ENCODE assay signal across 10 cellular contexts in genomic region chr1:150283260-150283659, GRCh38. TPM values are rescaled to one million over a fixed set of nuclear protein-coding genes. Genes with fewer than 3 reads are reported as not detected.
DNase-seq lines count a peak whose midpoint lies in the region; ATAC-seq and TF ChIP-seq lines count a peak whose summit lies in the region.
"Had no signal": no experiment of that assay in that cellular context is flagged by ENCODE, and none has a peak within 500 bp of the region (broad histone marks: within the 10 kb centered on the region; RNA-seq: fewer than 3 reads in every experiment).

No MANE protein-coding gene starts in this region.

- no peak overlapping the region for H3K9ac ChIP-seq in rectal smooth muscle tissue (ENCODE audit: low read length)

- 0 out of 2 replicates have a peak, but pooled peaks cover 4% of the 10 kb centered on the region for H3K4me1 ChIP-seq in Panc1 (ENCODE audit: control insufficient read depth, insufficient read depth, low read length)
- peaks cover 10% of the 10 kb centered on the region for H3K4me1 ChIP-seq in rectal smooth muscle tissue (ENCODE audit: control insufficient read depth, insufficient read depth, low read length)

- TF ChIP-seq CTCF in Calu3 (IDR thresholded peaks at IDR 0.05; ENCODE audit: unreplicated experiment) (no peak), Panc1 (IDR thresholded peaks at IDR 0.05) (no peak), fibroblast of the aortic adventitia (IDR thresholded peaks at IDR 0.05; ENCODE audit: insufficient read depth, low read length) (no peak)

- H3K4me3 Mint-ChIP-seq in Calu3 (ENCODE audit: low read depth, unreplicated experiment) = peak overlapping the region; percentile 17

- DNase-seq in Calu3 (no peak), Panc1 (ENCODE audit: low read depth, low spot score) (no peak), fibroblast of the aortic adventitia (ENCODE audit: low read depth) (no peak), ecto neural progenitor cell (ENCODE audit: low spot score) (no peak), ureter (ENCODE audit: low spot score) (no peak), mesenteric fat pad (ENCODE audit: low spot score) (no peak)
- no peak for DNase-seq in activated naive CD4-positive, alpha-beta T cell (lab: John Stamatoyannopoulos, UW)
- DNase-seq: NCI-H1930 had no signal

- in situ Hi-C loops in Panc1 (cut with HindIII; ENCODE audit: low pct_unique_long_range_greater_than_20kb, low sequenced_read_pairs) = no loop called here

- H3K36me3 Mint-ChIP-seq in Calu3 (ENCODE audit: insufficient read depth, unreplicated experiment) = peaks cover 15% of the 10 kb centered on the region

- no peaks in the 10 kb centered on the region for H3K9me3 Mint-ChIP-seq in Calu3 (ENCODE audit: low read depth, unreplicated experiment)

- intact Hi-C loops in Calu3 (cut with micrococcal nuclease; ENCODE audit: unreplicated experiment) = no loop called here
- intact Hi-C loops in Panc1 (cut with micrococcal nuclease; ENCODE audit: unreplicated experiment) = no loop called here

- no peaks in the 10 kb centered on the region for H3K9me3 ChIP-seq in Panc1 (ENCODE audit: control insufficient read depth, insufficient read depth, low read depth, low read length)

- POLR2A ChIA-PET in Panc1 (lab: Charles Lee) = no interaction called here

- H3K36me3 ChIP-seq in Panc1 (ENCODE audit: control insufficient read depth, insufficient read depth, low read length) = no peaks in the 10 kb centered on the region
- H3K36me3 ChIP-seq in rectal smooth muscle tissue (ENCODE audit: control insufficient read depth, insufficient read depth, low read length) = no peaks in the 10 kb centered on the region

- H3K27ac Mint-ChIP-seq in Calu3 (ENCODE audit: unreplicated experiment) = no peak overlapping the region

- H3K4me1 Mint-ChIP-seq in Calu3 (ENCODE audit: low read depth, unreplicated experiment) = peaks cover 26% of the 10 kb centered on the region

- H3K27me3 Mint-ChIP-seq in Calu3 (ENCODE audit: unreplicated experiment) = peaks cover 33% of the 10 kb centered on the region

- BruUV-seq in Calu3 (replicated peaks; lab: Mats Ljungman, UMichigan) = no TSS peak
- no TSS peak for BruUV-seq in Panc1 (replicated peaks; lab: Mats Ljungman, UMichigan)

- CTCF ChIA-PET in Calu3 (lab: Charles Lee) (no interaction called here), Panc1 (lab: Charles Lee) (interaction anchor here (0.6 kb wide), 1 partner anchor 248 kb away, joined by 3 read pairs; no protein-coding TSS in a partner anchor)

- ATAC-seq in Panc1 = no peak

- H3K27ac ChIP-seq in Panc1 (ENCODE audit: low read length) = no peak overlapping the region
- H3K27ac ChIP-seq in rectal smooth muscle tissue (ENCODE audit: low read depth, low read length) = peak overlapping the region; percentile 85
- H3K27ac ChIP-seq: SK-N-MC had no signal

- H3K27me3 ChIP-seq in Panc1 (ENCODE audit: control insufficient read depth, insufficient read depth, low read length) (no peaks in the 10 kb centered on the region), rectal smooth muscle tissue (ENCODE audit: control insufficient read depth, insufficient read depth, low read length) (no peaks in the 10 kb centered on the region)

- H3K4me3 ChIP-seq in Panc1 (ENCODE audit: low read depth in 2 of 2, low read length in 2 of 2) (peak overlapping the region; percentile 45 to 72; a peak in 3 of 4 replicates), fibroblast of the aortic adventitia (ENCODE audit: low read depth, low read length) (peak overlapping the region; percentile 94), rectal smooth muscle tissue (ENCODE audit: low read length) (peak overlapping the region; percentile 82)
- H3K4me3 ChIP-seq: SK-N-MC had no signal

RNA-seq across cellular contexts. Expression of gene CIART, which starts 0.9 kb away (rescaled TPM):
- total RNA-seq in Calu3 (2022) (0.42 and 1.5 TPM in 2 replicates), Panc1 (2021; ENCODE audit: unreplicated experiment) (3.4 TPM), fibroblast of the aortic adventitia (ENCODE audit: low replicate concordance) (9.8 and 26.8 TPM in 2 replicates), ureter (8.0 TPM), mesenteric fat pad (3.5 TPM)
- 4.9 TPM for polyA plus RNA-seq in Panc1 (2012; ENCODE audit: insufficient read length)

RNA-seq across cellular contexts. Expression of gene MRPS21, which starts 10.4 kb away (rescaled TPM):
- total RNA-seq in Calu3 (2022) (66.9 and 67.4 TPM in 2 replicates), Panc1 (2021; ENCODE audit: unreplicated experiment) (68.2 TPM), fibroblast of the aortic adventitia (ENCODE audit: low replicate concordance) (15.8 and 40.2 TPM in 2 replicates), ureter (79.7 TPM), mesenteric fat pad (48.0 TPM)
- 48.4 TPM for polyA plus RNA-seq in Panc1 (2012; ENCODE audit: insufficient read length)

RNA-seq across cellular contexts. Expression of gene C1orf54, which starts 10.7 kb away (rescaled TPM):
- total RNA-seq in Calu3 (2022) (0.76 TPM in 1 of 2 replicates, not detected in the other), Panc1 (2021; ENCODE audit: unreplicated experiment) (0.39 TPM), fibroblast of the aortic adventitia (ENCODE audit: low replicate concordance) (33.3 and 76.5 TPM in 2 replicates), ureter (13.8 TPM), mesenteric fat pad (14.4 TPM)
- 1.1 TPM for polyA plus RNA-seq in Panc1 (2012; ENCODE audit: insufficient read length)

RNA-seq across cellular contexts. Expression of gene APH1A, which starts 14.4 kb away (rescaled TPM):
- total RNA-seq in Calu3 (2022) (195 TPM in 2 replicates), Panc1 (2021; ENCODE audit: unreplicated experiment) (146 TPM), fibroblast of the aortic adventitia (ENCODE audit: low replicate concordance) (83.5 and 110 TPM in 2 replicates), ureter (133 TPM), mesenteric fat pad (89.2 TPM)
- 147 TPM for polyA plus RNA-seq in Panc1 (2012; ENCODE audit: insufficient read length)

RNA-seq across cellular contexts. Expression of gene CA14, which starts 25.7 kb away (rescaled TPM):
- total RNA-seq in Calu3 (2022) (1.0 and 1.3 TPM in 2 replicates), Panc1 (2021; ENCODE audit: unreplicated experiment) (not detected), fibroblast of the aortic adventitia (ENCODE audit: low replicate concordance) (not detected in 2 replicates), ureter (1.4 TPM), mesenteric fat pad (not detected)
- 0.17 TPM for polyA plus RNA-seq in Panc1 (2012; ENCODE audit: insufficient read length)
